Comparison of ENCODE assay signal across 24 cellular contexts in genomic region chr3:117184574-117184973, GRCh38.
DNase-seq lines count a peak whose midpoint lies in the region; ATAC-seq and TF ChIP-seq lines count a peak whose summit lies in the region.
"Had no signal": no experiment of that assay in that cellular context is flagged by ENCODE, and none has a peak within 500 bp of the region (broad histone marks: within the 10 kb centered on the region; RNA-seq: fewer than 3 reads in every experiment).

No MANE protein-coding gene starts in this region.

- no peak overlapping the region for H2BK15ac ChIP-seq in IMR-90 (ENCODE audit: low read depth, low read length)

- intact Hi-C loops in IMR-90 (cut with micrococcal nuclease) (no loop called here), prostate gland (cut with DNase I) (no loop called here)
- intact Hi-C loops in activated T-helper 1 cell treated with anti-CD3 and anti-CD28 coated beads, Interleukin-12 subunit alpha, Interleukin-12 subunit beta, Interleukin-2, Interleukin-4 antibody, amounts not matched to agents 30 ng/mL and 10 ng/mL and 1 ng/mL, durations not matched to agents 14 hours and 24 hours and 36 hours (cut with micrococcal nuclease) = no loop called here

- H3K4me2 ChIP-seq in IMR-90 (ENCODE audit: low read depth, low read length) = no peak overlapping the region; the same call in 1 of the 2 replicates
- H3K4me2 ChIP-seq: KMS-11 had no signal

- H3K27ac ChIP-seq in IMR-90 (ENCODE audit: insufficient read depth, low read length) (no peak overlapping the region), prostate gland (no peak overlapping the region)
- H3K27ac ChIP-seq: heart left ventricle, KMS-11, SK-N-MC had no signal

- peak; percentile 6 for DNase-seq in AG08396 (ENCODE audit: low spot score)
- peak; percentile 80 for DNase-seq in IMR-90
- peak; percentile 37 for DNase-seq in dedifferentiated amniotic fluid mesenchymal stem cell (ENCODE audit: extremely low spot score)
- peak; percentile 49 for DNase-seq in kidney tubule cell (ENCODE audit: low spot score)
- DNase-seq in ACHN = no peak
- no peak for DNase-seq in activated T-helper 1 cell treated with anti-CD3 and anti-CD28 coated beads, Interleukin-12 subunit alpha, Interleukin-12 subunit beta, Interleukin-2, Interleukin-4 antibody, amounts not matched to agents 30 ng/mL and 10 ng/mL and 1 ng/mL, durations not matched to agents 14 hours and 24 hours and 36 hours (ENCODE audit: low spot score)
- no peak for DNase-seq in activated CD4-positive, alpha-beta T cell treated with anti-CD3 and anti-CD28 coated beads, Interleukin-2, amount 50 U/mL, for 48 hours
- DNase-seq in prostate gland (ENCODE audit: low spot score) = no peak
- DNase-seq: activated effector memory CD4-positive, alpha-beta T cell treated with Interleukin-2 at 50 U/mL for 16 hours; activated naive CD8-positive, alpha-beta T cell treated with anti-CD3 and anti-CD28 coated beads, Interleukin-2, amount 50 U/mL, for 24 hours; CD4-positive, alpha-beta memory T cell; central memory CD4-positive, alpha-beta T cell; DMS53; heart left ventricle; immature natural killer cell; naive B cell; NCI-H2029; NCI-H446; stimulated activated CD4-positive, alpha-beta T cell treated with anti-CD3 and anti-CD28 coated beads, Interleukin-2, amount 100 ng/mL, for 48 hours had no signal

- CTCF ChIA-PET in IMR-90 (lab: Yijun Ruan, JAX) = no interaction called here

- peak; percentile 89 for ATAC-seq in IMR-90 (ENCODE audit: low read depth)
- ATAC-seq: activated naive CD8-positive, alpha-beta T cell treated with anti-CD3 and anti-CD28 coated beads, Interleukin-2, amount 50 U/mL, for 24 hours; esophagus mucosa; heart left ventricle; Panc1 had no signal

- no peak overlapping the region for H3K14ac ChIP-seq in IMR-90 (replicated peaks; ENCODE audit: low read depth, low read length)

- H2BK20ac ChIP-seq in IMR-90 (ENCODE audit: low read depth, low read length) = no peak overlapping the region

- dilution Hi-C loops in IMR-90 (cut with HindIII; ENCODE audit: low sequenced_read_pairs, unreplicated experiment) = no loop called here

- H2AFZ ChIP-seq in IMR-90 (replicated peaks; ENCODE audit: low read length, poor library complexity) = no peak overlapping the region

- no peaks in the 10 kb centered on the region for H3K79me1 ChIP-seq in IMR-90 (ENCODE audit: low read depth in 1 of 2, low read length in 2 of 2)

- BruUV-seq in IMR-90 (replicated peaks; lab: Mats Ljungman, UMichigan) = no TSS peak

- H3K27ac Mint-ChIP-seq in activated T-helper 1 cell treated with anti-CD3 and anti-CD28 coated beads, Interleukin-12 subunit alpha, Interleukin-12 subunit beta, Interleukin-2, Interleukin-4 antibody, amounts not matched to agents 30 ng/mL and 10 ng/mL and 1 ng/mL, durations not matched to agents 14 hours and 24 hours and 36 hours = no peak overlapping the region
- H3K27ac Mint-ChIP-seq: activated naive CD8-positive, alpha-beta T cell treated with anti-CD3 and anti-CD28 coated beads, Interleukin-2, amount 50 U/mL, for 24 hours; CD4-positive, alpha-beta memory T cell; immature natural killer cell; naive B cell had no signal

- H4K20me1 ChIP-seq in IMR-90 (ENCODE audit: insufficient read depth, low read length) = no peaks in the 10 kb centered on the region

- H3K9ac ChIP-seq in IMR-90 (ENCODE audit: low read depth, low read length) = no peak overlapping the region
- H3K9ac ChIP-seq: KMS-11 had no signal

- no peak overlapping the region for H3K23ac ChIP-seq in IMR-90 (ENCODE audit: low read depth, low read length)

- H2BK5ac ChIP-seq in IMR-90 (ENCODE audit: low read depth, low read length, poor library complexity, severe bottlenecking) = no peak overlapping the region

- H3K36me3 ChIP-seq in IMR-90 (ENCODE audit: control insufficient read depth, insufficient read depth, low read length) (no peaks in the 10 kb centered on the region), prostate gland (no peaks in the 10 kb centered on the region)
- H3K36me3 ChIP-seq: heart left ventricle had no signal

- no peaks in the 10 kb centered on the region for H3K27me3 Mint-ChIP-seq in activated T-helper 1 cell treated with anti-CD3 and anti-CD28 coated beads, Interleukin-12 subunit alpha, Interleukin-12 subunit beta, Interleukin-2, Interleukin-4 antibody, amounts not matched to agents 30 ng/mL and 10 ng/mL and 1 ng/mL, durations not matched to agents 14 hours and 24 hours and 36 hours (ENCODE audit: insufficient read depth)
- H3K27me3 Mint-ChIP-seq: activated naive CD8-positive, alpha-beta T cell treated with anti-CD3 and anti-CD28 coated beads, Interleukin-2, amount 50 U/mL, for 24 hours; CD4-positive, alpha-beta memory T cell had no signal

- POLR2A ChIA-PET in IMR-90 (lab: Charles Lee; ENCODE audit: unreplicated experiment) = no interaction called here

- no peak overlapping the region for H2BK120ac ChIP-seq in IMR-90 (ENCODE audit: low read depth, low read length)

- H3K18ac ChIP-seq in IMR-90 (ENCODE audit: low read depth, low read length) = no peak overlapping the region

- no peak overlapping the region for H3K4ac ChIP-seq in IMR-90 (ENCODE audit: low read depth, low read length)

- no peak overlapping the region for H2AK9ac ChIP-seq in IMR-90 (replicated peaks; ENCODE audit: low read depth, low read length, poor library complexity)

- H2AK5ac ChIP-seq in IMR-90 (ENCODE audit: low read depth, low read length) = no peak overlapping the region

- TF ChIP-seq POLR2A in IMR-90 (IDR thresholded peaks at IDR 0.05; ENCODE audit: low read depth, low read length) (no peak), prostate gland (IDR thresholded peaks at IDR 0.05) (no peak)

- H3K9me3 ChIP-seq in IMR-90 (ENCODE audit: control insufficient read depth, insufficient read depth, low read length) (no peaks in the 10 kb centered on the region), prostate gland (no peaks in the 10 kb centered on the region)

- H3K4me3 ChIP-seq in IMR-90 (ENCODE audit: insufficient read depth, low read depth, low read length) (no peak overlapping the region), prostate gland (no peak overlapping the region)
- H3K4me3 ChIP-seq: heart left ventricle, lung, SK-N-MC had no signal

- TF ChIP-seq CTCF in IMR-90 (conservative IDR thresholded peaks at IDR 0.05; ENCODE audit: low read depth, low read length) (no peak), prostate gland (IDR thresholded peaks at IDR 0.05) (no peak)

- H4K91ac ChIP-seq in IMR-90 (ENCODE audit: insufficient read depth, low read depth, low read length) = no peak overlapping the region

- H3K56ac ChIP-seq in IMR-90 (ENCODE audit: extremely low read depth, insufficient read depth, low read length) = no peak overlapping the region

- H4K5ac ChIP-seq in IMR-90 (ENCODE audit: low read depth, low read length) = no peak overlapping the region

- no peak overlapping the region for H4K8ac ChIP-seq in IMR-90 (ENCODE audit: low read depth in 2 of 2, low read length in 2 of 2)

- H3K27me3 ChIP-seq in IMR-90 (ENCODE audit: control insufficient read depth, insufficient read depth, low read length) = no peaks in the 10 kb centered on the region
- no peaks in the 10 kb centered on the region for H3K27me3 ChIP-seq in prostate gland (replicated peaks; ENCODE audit: insufficient read depth)
- H3K27me3 ChIP-seq: heart left ventricle had no signal

- no peaks in the 10 kb centered on the region for H3K4me1 ChIP-seq in IMR-90 (ENCODE audit: control insufficient read depth, insufficient read depth, low read length)
- H3K4me1 ChIP-seq in prostate gland (replicated peaks) = no peaks in the 10 kb centered on the region
- H3K4me1 ChIP-seq: heart left ventricle had no signal

- H3K4me1 Mint-ChIP-seq in activated T-helper 1 cell treated with anti-CD3 and anti-CD28 coated beads, Interleukin-12 subunit alpha, Interleukin-12 subunit beta, Interleukin-2, Interleukin-4 antibody, amounts not matched to agents 30 ng/mL and 10 ng/mL and 1 ng/mL, durations not matched to agents 14 hours and 24 hours and 36 hours (ENCODE audit: low read depth) = no peaks in the 10 kb centered on the region
- H3K4me1 Mint-ChIP-seq: activated naive CD8-positive, alpha-beta T cell treated with anti-CD3 and anti-CD28 coated beads, Interleukin-2, amount 50 U/mL, for 24 hours; CD4-positive, alpha-beta memory T cell; immature natural killer cell; naive B cell had no signal

- WGBS in IMR-90 (ENCODE audit: extremely low coverage in 2 of 2, insufficient read length in 1 of 2), 2 experiments = no CpG with 5 or more reads among the region's 4 CpGs
- whole genome bisulfite sequencing in prostate gland = 50% methylated on average over 4 of the region's 4 CpGs

- peaks cover 4% of the 10 kb centered on the region for H3K9me3 Mint-ChIP-seq in activated T-helper 1 cell treated with anti-CD3 and anti-CD28 coated beads, Interleukin-12 subunit alpha, Interleukin-12 subunit beta, Interleukin-2, Interleukin-4 antibody, amounts not matched to agents 30 ng/mL and 10 ng/mL and 1 ng/mL, durations not matched to agents 14 hours and 24 hours and 36 hours

- no peak for TF ChIP-seq RAD21 in IMR-90 (IDR thresholded peaks at IDR 0.05; ENCODE audit: low read length)

- H3K9me1 ChIP-seq in IMR-90 (ENCODE audit: insufficient read depth, low read length) = no peaks in the 10 kb centered on the region

- in situ Hi-C loops in IMR-90 (cut with MboI; ENCODE audit: low sequenced_read_pairs) (no loop called here), ACHN (cut with HindIII; ENCODE audit: low pct_ligation_motif_present, low pct_unique_long_range_greater_than_20kb, low sequenced_read_pairs) (no loop called here)

- H3K36me3 Mint-ChIP-seq in activated T-helper 1 cell treated with anti-CD3 and anti-CD28 coated beads, Interleukin-12 subunit alpha, Interleukin-12 subunit beta, Interleukin-2, Interleukin-4 antibody, amounts not matched to agents 30 ng/mL and 10 ng/mL and 1 ng/mL, durations not matched to agents 14 hours and 24 hours and 36 hours (ENCODE audit: low read depth) = no peaks in the 10 kb centered on the region
- H3K36me3 Mint-ChIP-seq: CD4-positive, alpha-beta memory T cell; immature natural killer cell; naive B cell had no signal

- no peak overlapping the region for H3K4me3 Mint-ChIP-seq in activated T-helper 1 cell treated with anti-CD3 and anti-CD28 coated beads, Interleukin-12 subunit alpha, Interleukin-12 subunit beta, Interleukin-2, Interleukin-4 antibody, amounts not matched to agents 30 ng/mL and 10 ng/mL and 1 ng/mL, durations not matched to agents 14 hours and 24 hours and 36 hours
- H3K4me3 Mint-ChIP-seq: activated naive CD8-positive, alpha-beta T cell treated with anti-CD3 and anti-CD28 coated beads, Interleukin-2, amount 50 U/mL, for 24 hours; CD4-positive, alpha-beta memory T cell; immature natural killer cell; naive B cell had no signal

TF ChIP-seq in IMR-90, 13 proteins besides CTCF, POLR2A, EP300 and RAD21:
- TF ChIP-seq CEBPB (IDR thresholded peaks at IDR 0.05; ENCODE audit: low read depth, low read length) (peak; percentile 32; the same call in 1 of the 2 replicates), FOS (IDR thresholded peaks at IDR 0.05; ENCODE audit: low read depth, low read length) (0 out of 2 replicates have a peak, but pooled peaks have one; percentile 5), RFX5 (IDR thresholded peaks at IDR 0.05; ENCODE audit: low read depth, low read length) (no peak)
TF ChIP-seq in IMR-90: peak in this region for 2.

Comparison
In these comparisons a context has a peak if more than half of its experiments do, and no peak if none do; other contexts are left out.
1. DNase-seq: peak in AG08396 (single experiment), IMR-90 (single experiment), dedifferentiated amniotic fluid mesenchymal stem cell (single experiment) and kidney tubule cell (single experiment); none in ACHN (single experiment), activated T-helper 1 cell treated with anti-CD3 and anti-CD28 coated beads, Interleukin-12 subunit alpha, Interleukin-12 subunit beta, Interleukin-2, Interleukin-4 antibody, amounts not matched to agents 30 ng/mL and 10 ng/mL and 1 ng/mL, durations not matched to agents 14 hours and 24 hours and 36 hours (single experiment), activated CD4-positive, alpha-beta T cell treated with anti-CD3 and anti-CD28 coated beads, Interleukin-2, amount 50 U/mL, for 48 hours (0 of 2) and prostate gland (single experiment).